ENCODE assay signal across 8 cellular contexts in the genomic region with DNA sequence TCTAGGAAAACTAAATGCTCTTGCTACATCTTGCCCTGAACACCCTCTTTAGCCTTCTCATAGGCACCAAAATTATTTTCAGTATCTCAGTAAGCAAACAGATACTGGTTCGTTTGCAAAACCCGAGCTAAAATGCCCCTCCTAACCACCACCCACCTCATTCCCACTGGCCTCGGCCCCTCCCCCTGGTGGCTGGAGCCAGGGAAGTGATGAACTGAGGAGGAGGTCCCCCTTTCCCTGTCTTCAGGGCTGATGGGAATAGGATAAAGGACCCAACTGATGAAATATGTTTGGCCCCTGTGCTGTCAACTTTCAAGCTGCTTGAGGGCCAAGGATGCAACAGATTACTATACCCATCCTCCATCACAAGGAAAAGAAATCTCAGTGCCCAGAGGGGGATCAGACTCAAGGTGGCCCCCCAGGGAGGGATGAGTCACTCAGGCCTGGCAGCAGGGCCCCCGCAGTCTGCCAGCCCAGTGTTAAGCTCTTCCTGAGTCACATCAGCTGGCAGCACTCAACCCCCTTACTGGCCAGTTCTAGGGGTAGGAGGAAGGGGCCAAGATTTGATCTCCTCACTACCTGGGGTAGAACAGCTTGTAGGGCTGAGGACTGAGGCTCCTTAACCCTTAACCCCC. TPM values are rescaled to one million over a fixed set of nuclear protein-coding genes. Genes with fewer than 3 reads are reported as not detected.
DNase-seq lines count a peak whose midpoint lies in the region; ATAC-seq, FAIRE-seq and TF ChIP-seq lines count a peak whose summit lies in the region.

No MANE protein-coding gene starts in this region.

- no peak overlapping the region for H4K8ac ChIP-seq in mesendoderm (ENCODE audit: low read depth, low read length)

- no peak for TF ChIP-seq EP300 in sigmoid colon (IDR thresholded peaks at IDR 0.05)

- TF ChIP-seq CTCF in AG04450 (IDR thresholded peaks at IDR 0.05; ENCODE audit: low read depth, low read length): peak; percentile 22; the same call in 1 of the 2 replicates
- no peak for TF ChIP-seq CTCF in astrocyte of the spinal cord (IDR thresholded peaks at IDR 0.05; ENCODE audit: low read depth, low read length)
- no peak for TF ChIP-seq CTCF in sigmoid colon (IDR thresholded peaks at IDR 0.05)

- DNase-seq in AG04450 (ENCODE audit: low read depth, low spot score) (no peak), HTR-8/SVneo (ENCODE audit: insufficient read length, low spot score) (peak; percentile 25), astrocyte of the spinal cord (ENCODE audit: low read depth, low spot score) (peak; percentile 46), mesendoderm (peak; percentile 55), sciatic nerve (ENCODE audit: low spot score) (no peak), sigmoid colon (no peak), frontal cortex (ENCODE audit: low spot score in 2 of 2) (no peak), cerebellum (ENCODE audit: low spot score) (no peak)

- in situ Hi-C loops in astrocyte of the spinal cord (cut with HindIII; ENCODE audit: low sequenced_read_pairs): no loop called here

- peaks cover 8% of the 10 kb centered on the region for H3K4me1 ChIP-seq in mesendoderm (ENCODE audit: control insufficient read depth, low read depth, low read length)
- peaks cover 0 to 28% (median 26%) of the 10 kb centered on the region in 4 donors for H3K4me1 ChIP-seq in sigmoid colon

- H3K4me2 ChIP-seq in mesendoderm (ENCODE audit: low read length): peak overlapping the region; percentile 56

- FAIRE-seq in HTR-8/SVneo (lab: Jason Lieb, UNC) (no peak), frontal cortex (lab: Jason Lieb, UNC) (no peak)

- H3K79me2 ChIP-seq in mesendoderm (ENCODE audit: control insufficient read depth, insufficient read depth, low read length): peaks cover 6% of the 10 kb centered on the region

- peak overlapping the region; percentile 77 for H3K4me3 ChIP-seq in AG04450 (ENCODE audit: low read depth, low read length)
- peak overlapping the region; percentile 88 for H3K4me3 ChIP-seq in astrocyte of the spinal cord (ENCODE audit: low read depth, low read length)
- H3K4me3 ChIP-seq in mesendoderm (ENCODE audit: low read length): no peak overlapping the region
- peak overlapping the region in 2 of 4 donors; percentile 80 to 85 for H3K4me3 ChIP-seq in sigmoid colon

- no CpG with 5 or more reads among the region's 4 CpGs for WGBS in mesendoderm (ENCODE audit: extremely low coverage, insufficient coverage, low lambda C conversion rate)
- 50 to 70% methylated on average over 4 of the region's 4 CpGs for whole genome bisulfite sequencing in sigmoid colon, 2 donors

- peaks cover 24% of the 10 kb centered on the region for H3K36me3 ChIP-seq in mesendoderm (ENCODE audit: control insufficient read depth, insufficient read depth, low read length)
- H3K36me3 ChIP-seq in sigmoid colon: peaks cover 22 to 50% (median 43%) of the 10 kb centered on the region in 4 donors

- H3K9me3 ChIP-seq in AG04450 (ENCODE audit: control insufficient read depth, insufficient read depth, low read length): no peaks in the 10 kb centered on the region; the same call in 1 of the 2 replicates
- no peaks in the 10 kb centered on the region for H3K9me3 ChIP-seq in sigmoid colon

- intact Hi-C loops in sciatic nerve (cut with DNase I) (no loop called here), sigmoid colon (cut with DNase I) (loop anchor here (5.0 kb wide), 1 partner anchor 64 kb away; no protein-coding TSS in a partner anchor)

- H2BK5ac ChIP-seq in mesendoderm (ENCODE audit: low read length): no peak overlapping the region

- TF ChIP-seq POLR2A in sigmoid colon (IDR thresholded peaks at IDR 0.05): no peak

- CTCF ChIA-PET in AG04450 (lab: Charles Lee): interaction anchor here (0.7 to 4.0 kb wide), 6 partner anchors 9 to 137 kb away, joined by 3 to 23 read pairs (median 4); a partner anchor contains a TSS

- H4K5ac ChIP-seq in mesendoderm (ENCODE audit: low read length): no peak overlapping the region

- no peak overlapping the region for H2BK15ac ChIP-seq in mesendoderm (replicated peaks; ENCODE audit: low read depth)

- no peak overlapping the region for H3K23ac ChIP-seq in mesendoderm (ENCODE audit: low read length)

- no peaks in the 10 kb centered on the region for H3K27me3 ChIP-seq in AG04450 (ENCODE audit: control insufficient read depth, insufficient read depth, low read length)
- H3K27me3 ChIP-seq in mesendoderm (ENCODE audit: insufficient read depth, low read length, poor library complexity): no peaks in the 10 kb centered on the region
- no peaks in the 10 kb centered on the region for H3K27me3 ChIP-seq in sigmoid colon

- peaks cover 13% of the 10 kb centered on the region for H3K79me1 ChIP-seq in mesendoderm (ENCODE audit: low read length)

- H3K27ac ChIP-seq in AG04450 (ENCODE audit: low read depth, low read length): peak overlapping the region; percentile 31
- no peak overlapping the region for H3K27ac ChIP-seq in mesendoderm (ENCODE audit: low read depth, low read length)
- peak overlapping the region in 2 of 4 donors; percentile 93 to 96 for H3K27ac ChIP-seq in sigmoid colon

- peak overlapping the region; percentile 49 for H3K56ac ChIP-seq in mesendoderm (ENCODE audit: low read length)

- no peak overlapping the region for H3K18ac ChIP-seq in mesendoderm (ENCODE audit: low read length)

- no peak for ATAC-seq in sciatic nerve

- H2AK5ac ChIP-seq in mesendoderm (ENCODE audit: low read length): no peak overlapping the region

- POLR2A ChIA-PET in AG04450 (lab: Yijun Ruan, JAX): interaction anchor here (0.5 to 0.8 kb wide), 4 partner anchors 10 to 94 kb away, joined by 3 to 7 read pairs (median 4); a partner anchor contains a TSS

- H2BK120ac ChIP-seq in mesendoderm (ENCODE audit: low read depth, low read length): no peak overlapping the region

- no peak overlapping the region for H3K4ac ChIP-seq in mesendoderm (ENCODE audit: low read depth, low read length)

- peak overlapping the region; percentile 97 for H3K9ac ChIP-seq in mesendoderm (ENCODE audit: low read length)

RNA-seq across cellular contexts. Expression of a gene that starts 1.7 kb away (rescaled TPM):
- polyA plus RNA-seq in AG04450 (2011; rRNA removed): 16.0 and 20.2 TPM in 2 replicates
- polyA minus RNA-seq in AG04450 (2011; rRNA and poly(A)+ RNA removed): 34.8 and 35.0 TPM in 2 replicates
- polyA plus RNA-seq in mesendoderm (2013, experiment 1 of 2): 12.7 TPM
- polyA plus RNA-seq in mesendoderm (2013, experiment 2 of 2): 11.5 TPM
- total RNA-seq in sciatic nerve: 40.1 TPM
- 10 to 100 TPM in 2 of 4 donors, 1 to 10 TPM in 2; 8.4 to 19.1 (median 10.5) TPM for total RNA-seq in sigmoid colon
- polyA plus RNA-seq in sigmoid colon: 10 to 100 TPM in 1 of 3 donors, 1 to 10 TPM in 2; 4.2 to 20.1 (median 6.7) TPM
- total RNA-seq in frontal cortex: 10.2 TPM
- total RNA-seq in cerebellum: 16.6 TPM

RNA-seq across cellular contexts. Expression of a gene that starts 10.3 kb away (rescaled TPM):
- polyA plus RNA-seq in AG04450 (2011; rRNA removed): 12.1 and 15.6 TPM in 2 replicates
- 5.9 and 8.1 TPM in 2 replicates for polyA minus RNA-seq in AG04450 (2011; rRNA and poly(A)+ RNA removed)
- polyA plus RNA-seq in mesendoderm (2013, experiment 1 of 2): 10.5 TPM
- 11.0 TPM for polyA plus RNA-seq in mesendoderm (2013, experiment 2 of 2)
- 8.3 TPM for total RNA-seq in sciatic nerve
- total RNA-seq in sigmoid colon: 10 to 100 TPM; 11.8 to 25.0 (median 19.9) TPM
- 1 to 10 TPM; 2.4 to 6.2 (median 3.0) TPM for polyA plus RNA-seq in sigmoid colon
- total RNA-seq in frontal cortex: 12.2 TPM
- total RNA-seq in cerebellum: 13.8 TPM

RNA-seq across cellular contexts. Expression of a gene that starts 26.6 kb away (rescaled TPM):
- polyA plus RNA-seq in AG04450 (2011; rRNA removed) (not detected in 2 replicates), sigmoid colon (10 to 100 TPM; 30.0 to 74.0 (median 31.2) TPM)
- polyA minus RNA-seq in AG04450 (2011; rRNA and poly(A)+ RNA removed): not detected in 2 replicates
- 0.07 TPM for polyA plus RNA-seq in mesendoderm (2013, experiment 1 of 2)
- polyA plus RNA-seq in mesendoderm (2013, experiment 2 of 2): 0.11 TPM
- total RNA-seq in sciatic nerve (0.80 TPM), sigmoid colon (not detected), frontal cortex (not detected), cerebellum (0.45 TPM)

RNA-seq across cellular contexts. Expression of a gene that starts 32.3 kb away (rescaled TPM):
- polyA plus RNA-seq in AG04450 (2011; rRNA removed): 46.9 and 52.5 TPM in 2 replicates
- polyA minus RNA-seq in AG04450 (2011; rRNA and poly(A)+ RNA removed): 17.4 and 19.6 TPM in 2 replicates
- 22.9 TPM for polyA plus RNA-seq in mesendoderm (2013, experiment 1 of 2)
- polyA plus RNA-seq in mesendoderm (2013, experiment 2 of 2): 23.2 TPM
- total RNA-seq in sciatic nerve: 18.5 TPM
- total RNA-seq in sigmoid colon: 10 to 100 TPM; 17.2 to 33.5 (median 31.6) TPM
- 10 to 100 TPM; 29.4 to 43.7 (median 32.6) TPM for polyA plus RNA-seq in sigmoid colon
- total RNA-seq in frontal cortex: 26.9 TPM
- 13.8 TPM for total RNA-seq in cerebellum

RNA-seq across cellular contexts. Expression of a gene that starts 34.7 kb away (rescaled TPM):
- polyA plus RNA-seq in AG04450 (2011; rRNA removed) (97.2 and 123 TPM in 2 replicates), sigmoid colon (10 to 100 TPM; 18.5 to 27.0 (median 25.2) TPM)
- 250 and 366 TPM in 2 replicates for polyA minus RNA-seq in AG04450 (2011; rRNA and poly(A)+ RNA removed)
- polyA plus RNA-seq in mesendoderm (2013, experiment 1 of 2): 42.1 TPM
- polyA plus RNA-seq in mesendoderm (2013, experiment 2 of 2): 45.8 TPM
- total RNA-seq in sciatic nerve (40.7 TPM), sigmoid colon (100 to 1,000 TPM in 1 of 4 donors, 10 to 100 TPM in 3; 59.9 to 109 (median 78.0) TPM), frontal cortex (53.0 TPM), cerebellum (64.3 TPM)

Comparison
In these comparisons a context has a peak if more than half of its experiments do, and no peak if none do; other contexts are left out.
1. DNase-seq: peak in HTR-8/SVneo (single experiment), astrocyte of the spinal cord (single experiment) and mesendoderm (single experiment); none in AG04450 (single experiment), sciatic nerve (single experiment), sigmoid colon (single experiment), frontal cortex (0 of 2) and cerebellum (single experiment).